8 cellular contexts compared by ENCODE assay signal in genomic region chr18:3261035-3261392, GRCh38. TPM values are rescaled to one million over a fixed set of nuclear protein-coding genes. Genes with fewer than 3 reads are reported as not detected.
A peak's percentile ranks its signal among the peaks of the same experiment; 100 is the strongest.
DNase-seq lines count a peak whose midpoint lies in the region; ATAC-seq, FAIRE-seq and TF ChIP-seq lines count a peak whose summit lies in the region.

No MANE protein-coding gene starts in this region.

- H3K27ac ChIP-seq in kidney (ENCODE audit: low read depth in 2 of 2, low read length in 2 of 2), result peak overlapping the region; percentile 97
- peak overlapping the region; percentile 91 for H3K27ac ChIP-seq in temporal lobe (ENCODE audit: low read depth, low read length)

- H3K27me3 Mint-ChIP-seq in T-helper 1 cell treated with Interleukin-12 subunit alpha and Interleukin-12 subunit beta and Interleukin-4 antibody, amounts not matched to agents 30 μg/mL and 1 μg/mL, for 36 hours (ENCODE audit: low read depth), result no peaks in the 10 kb centered on the region
- no peaks in the 10 kb centered on the region for H3K27me3 Mint-ChIP-seq in activated naive CD8-positive, alpha-beta T cell treated with anti-CD3 and anti-CD28 coated beads for 36 hours

- peak overlapping the region; percentile 99 for H3K27ac Mint-ChIP-seq in T-helper 1 cell treated with Interleukin-12 subunit alpha and Interleukin-12 subunit beta and Interleukin-4 antibody, amounts not matched to agents 30 μg/mL and 1 μg/mL, for 36 hours
- peak overlapping the region; percentile 99 for H3K27ac Mint-ChIP-seq in activated naive CD8-positive, alpha-beta T cell treated with anti-CD3 and anti-CD28 coated beads for 36 hours

- H3K4me1 ChIP-seq in kidney (ENCODE audit: control insufficient read depth in 1 of 2, insufficient read depth in 1 of 2, low read depth in 1 of 2, low read length in 2 of 2), result peaks cover 13 to 27% of the 10 kb centered on the region in 2 donors

- H3K9me3 ChIP-seq in kidney (ENCODE audit: control insufficient read depth in 1 of 2, low read length in 2 of 2), result no peaks in the 10 kb centered on the region

- H3K4me1 Mint-ChIP-seq in T-helper 1 cell treated with Interleukin-12 subunit alpha and Interleukin-12 subunit beta and Interleukin-4 antibody, amounts not matched to agents 30 μg/mL and 1 μg/mL, for 36 hours (ENCODE audit: low read depth), result peaks cover 76% of the 10 kb centered on the region
- peaks cover 62% of the 10 kb centered on the region for H3K4me1 Mint-ChIP-seq in activated naive CD8-positive, alpha-beta T cell treated with anti-CD3 and anti-CD28 coated beads for 36 hours

- H3K4me3 Mint-ChIP-seq in T-helper 1 cell treated with Interleukin-12 subunit alpha and Interleukin-12 subunit beta and Interleukin-4 antibody, amounts not matched to agents 30 μg/mL and 1 μg/mL, for 36 hours, result peak overlapping the region; percentile 96
- H3K4me3 Mint-ChIP-seq in activated naive CD8-positive, alpha-beta T cell treated with anti-CD3 and anti-CD28 coated beads for 36 hours, result peak overlapping the region; percentile 97

- peaks cover 5 to 23% of the 10 kb centered on the region in 2 donors for H3K36me3 ChIP-seq in kidney (ENCODE audit: control insufficient read depth in 1 of 2, insufficient read depth in 2 of 2, low read length in 2 of 2)

- no peak for TF ChIP-seq CTCF in kidney (IDR thresholded peaks at IDR 0.05; ENCODE audit: borderline replicate concordance, extremely low read depth, insufficient read depth)

- DNase-seq in T-helper 1 cell, result no peak
- DNase-seq in activated naive CD8-positive, alpha-beta T cell treated with anti-CD3 and anti-CD28 coated beads for 36 hours, result no peak
- DNase-seq in kidney, result no peak
- DNase-seq in SW 1271 (lab: John Stamatoyannopoulos, UW), result no peak
- no peak for DNase-seq in NCI-H526 treated with DMSO at 0.1 percent for 48 hours (lab: John Stamatoyannopoulos, UW)

- ATAC-seq in HG02623 (IDR thresholded peaks at IDR 0.05; ENCODE audit: unreplicated experiment), result no peak

- intact Hi-C loops in kidney (cut with DNase I), result no loop called here

- no peak for FAIRE-seq in kidney (lab: Jason Lieb, UNC)

- peak overlapping the region; percentile 63 to 93 for H3K4me3 ChIP-seq in kidney (ENCODE audit: low read length in 2 of 2)

- H3K9me3 Mint-ChIP-seq in T-helper 1 cell treated with Interleukin-12 subunit alpha and Interleukin-12 subunit beta and Interleukin-4 antibody, amounts not matched to agents 30 μg/mL and 1 μg/mL, for 36 hours, result no peaks in the 10 kb centered on the region
- no peaks in the 10 kb centered on the region for H3K9me3 Mint-ChIP-seq in activated naive CD8-positive, alpha-beta T cell treated with anti-CD3 and anti-CD28 coated beads for 36 hours

- peaks cover 37% of the 10 kb centered on the region for H3K36me3 Mint-ChIP-seq in T-helper 1 cell treated with Interleukin-12 subunit alpha and Interleukin-12 subunit beta and Interleukin-4 antibody, amounts not matched to agents 30 μg/mL and 1 μg/mL, for 36 hours (ENCODE audit: low read depth)
- H3K36me3 Mint-ChIP-seq in activated naive CD8-positive, alpha-beta T cell treated with anti-CD3 and anti-CD28 coated beads for 36 hours, result peaks cover 46% of the 10 kb centered on the region

- peak overlapping the region in 1 of 2 donors; percentile 98 for H3K9ac ChIP-seq in kidney (ENCODE audit: low read length in 2 of 2)

RNA-seq across cellular contexts. Expression of gene MYL12B, which starts 0.9 kb away (rescaled TPM):
- 100 to 1,000 TPM; 234 to 235 TPM for total RNA-seq in activated naive CD8-positive, alpha-beta T cell treated with anti-CD3 and anti-CD28 coated beads for 36 hours
- total RNA-seq in kidney (448 TPM), temporal lobe (128 TPM)
- polyA plus RNA-seq in kidney (ENCODE audit: insufficient read depth, low read depth, low replicate concordance), result 884 TPM

RNA-seq across cellular contexts. Expression of gene MYL12A, which starts 13.4 kb away (rescaled TPM):
- 100 to 1,000 TPM; 316 to 321 TPM for total RNA-seq in activated naive CD8-positive, alpha-beta T cell treated with anti-CD3 and anti-CD28 coated beads for 36 hours
- 450 TPM for total RNA-seq in kidney
- polyA plus RNA-seq in kidney (ENCODE audit: insufficient read depth, low read depth, low replicate concordance), result 442 TPM
- total RNA-seq in temporal lobe, result 34.2 TPM

RNA-seq across cellular contexts. Expression of gene MYOM1, which starts 41.2 kb away (rescaled TPM):
- total RNA-seq in activated naive CD8-positive, alpha-beta T cell treated with anti-CD3 and anti-CD28 coated beads for 36 hours, result under 1 TPM; 0.60 to 0.82 TPM
- 6.8 TPM for total RNA-seq in kidney
- 2.1 TPM for polyA plus RNA-seq in kidney (ENCODE audit: insufficient read depth, low read depth, low replicate concordance)
- total RNA-seq in temporal lobe, result 1.5 TPM
